19 cellular contexts compared by ENCODE assay signal in the genomic region with DNA sequence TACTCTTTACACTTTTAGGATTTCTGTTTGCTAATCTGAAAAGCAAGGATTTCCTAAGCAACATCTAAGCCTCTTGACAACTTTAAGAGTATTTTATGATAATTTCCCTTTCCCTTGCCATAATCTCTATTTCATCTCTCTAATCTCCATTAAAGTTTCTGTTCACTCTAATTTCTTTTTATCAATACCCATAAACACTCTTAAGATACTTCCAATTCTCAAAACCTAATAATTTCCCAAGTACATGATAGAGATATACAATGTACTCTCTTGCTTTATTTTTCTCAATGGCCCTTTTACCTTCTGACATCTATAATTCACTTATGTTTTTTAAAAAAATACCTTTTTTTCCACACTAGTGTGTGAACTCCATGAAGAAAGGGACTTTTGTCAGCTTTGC. TPM values are rescaled to one million over a fixed set of nuclear protein-coding genes. Genes with fewer than 3 reads are reported as not detected.
DNase-seq lines count a peak whose midpoint lies in the region; ATAC-seq lines count a peak whose summit lies in the region.
"Had no signal": no experiment of that assay in that cellular context is flagged by ENCODE, and none has a peak within 500 bp of the region (broad histone marks: within the 10 kb centered on the region; RNA-seq: fewer than 3 reads in every experiment).

No MANE protein-coding gene starts in this region.

- DNase-seq in activated CD4-positive, alpha-beta T cell treated with anti-CD3 and anti-CD28 coated beads for 36 hours: no peak
- no peak for DNase-seq in activated CD4-positive, alpha-beta T cell treated with anti-CD3 and anti-CD28 coated beads, Interleukin-2, amount 50 U/mL, for 48 hours
- no peak for DNase-seq in activated naive CD8-positive, alpha-beta T cell treated with anti-CD3 and anti-CD28 coated beads for 36 hours
- no peak for DNase-seq in activated naive CD8-positive, alpha-beta T cell treated with anti-CD3 and anti-CD28 coated beads, Interleukin-2, amount 50 U/mL, for 24 hours
- DNase-seq in T-helper 17 cell (no peak), NCI-H2227 treated with DMSO at 0.1 percent for 48 hours (lab: John Stamatoyannopoulos, UW) (no peak)
- no peak for DNase-seq in stimulated activated naive B cell treated with anti-CD40 and anti-IgM and Interleukin-4, amounts not matched to agents 10 μg/mL and 1 μg/mL and 100 μg/mL, for 72 hours
- DNase-seq: GDM1, NCI-H1048, NCI-H1417 treated with DMSO at 0.1 percent for 48 hours, NCI-H187, NCI-H446 treated with DMSO at 0.1 percent for 48 hours, NCI-H526 treated with DMSO at 0.1 percent for 48 hours, OCI-M1 had no signal

- peaks cover 57% of the 10 kb centered on the region for H3K4me1 Mint-ChIP-seq in activated CD4-positive, alpha-beta T cell treated with anti-CD3 and anti-CD28 coated beads for 36 hours
- H3K4me1 Mint-ChIP-seq in activated naive CD8-positive, alpha-beta T cell treated with anti-CD3 and anti-CD28 coated beads for 36 hours: peaks cover 49% of the 10 kb centered on the region
- H3K4me1 Mint-ChIP-seq in activated naive CD8-positive, alpha-beta T cell treated with anti-CD3 and anti-CD28 coated beads, Interleukin-2, amount 50 U/mL, for 24 hours: peaks cover 59% of the 10 kb centered on the region
- peaks cover 37% of the 10 kb centered on the region for H3K4me1 Mint-ChIP-seq in T-helper 17 cell
- H3K4me1 Mint-ChIP-seq in stimulated activated naive B cell treated with anti-CD40 and anti-IgM and Interleukin-4, amounts not matched to agents 10 μg/mL and 1 μg/mL and 100 μg/mL, for 72 hours: peaks cover 46 to 81% of the 10 kb centered on the region in 2 donors
- H3K4me1 Mint-ChIP-seq: GM23338 had no signal

- H3K27ac Mint-ChIP-seq in activated CD4-positive, alpha-beta T cell treated with anti-CD3 and anti-CD28 coated beads for 36 hours: peak overlapping the region; percentile 31
- H3K27ac Mint-ChIP-seq in activated naive CD8-positive, alpha-beta T cell treated with anti-CD3 and anti-CD28 coated beads for 36 hours: peak overlapping the region; percentile 49
- H3K27ac Mint-ChIP-seq in activated naive CD8-positive, alpha-beta T cell treated with anti-CD3 and anti-CD28 coated beads, Interleukin-2, amount 50 U/mL, for 24 hours: no peak overlapping the region
- H3K27ac Mint-ChIP-seq in T-helper 17 cell: peak overlapping the region; percentile 85
- H3K27ac Mint-ChIP-seq in stimulated activated naive B cell treated with anti-CD40 and anti-IgM and Interleukin-4, amounts not matched to agents 10 μg/mL and 1 μg/mL and 100 μg/mL, for 72 hours: peak overlapping the region; percentile 87
- H3K27ac Mint-ChIP-seq: GM23338 had no signal

- no peak for ATAC-seq in activated CD4-positive, alpha-beta T cell treated with anti-CD3 and anti-CD28 coated beads for 36 hours
- ATAC-seq in activated naive CD8-positive, alpha-beta T cell treated with anti-CD3 and anti-CD28 coated beads, Interleukin-2, amount 50 U/mL, for 24 hours: no peak
- ATAC-seq in T-helper 17 cell: no peak
- ATAC-seq in stimulated activated naive B cell treated with anti-CD40 and anti-IgM and Interleukin-4, amounts not matched to agents 10 μg/mL and 1 μg/mL and 100 μg/mL, for 72 hours (replicated peaks): no peak
- no peak for ATAC-seq in HG03439 (IDR thresholded peaks at IDR 0.05; ENCODE audit: unreplicated experiment)
- ATAC-seq: GM23338, Right ventricle myocardium inferior had no signal

- peaks cover 45% of the 10 kb centered on the region for H3K36me3 Mint-ChIP-seq in activated CD4-positive, alpha-beta T cell treated with anti-CD3 and anti-CD28 coated beads for 36 hours (ENCODE audit: low read depth)
- peaks cover 51% of the 10 kb centered on the region for H3K36me3 Mint-ChIP-seq in activated naive CD8-positive, alpha-beta T cell treated with anti-CD3 and anti-CD28 coated beads for 36 hours
- H3K36me3 Mint-ChIP-seq in activated naive CD8-positive, alpha-beta T cell treated with anti-CD3 and anti-CD28 coated beads, Interleukin-2, amount 50 U/mL, for 24 hours (ENCODE audit: low read depth): peaks cover 56% of the 10 kb centered on the region
- peaks cover 16% of the 10 kb centered on the region for H3K36me3 Mint-ChIP-seq in T-helper 17 cell (ENCODE audit: low read depth)
- H3K36me3 Mint-ChIP-seq in stimulated activated naive B cell treated with anti-CD40 and anti-IgM and Interleukin-4, amounts not matched to agents 10 μg/mL and 1 μg/mL and 100 μg/mL, for 72 hours: peaks cover 67 to 79% of the 10 kb centered on the region in 2 donors

- CTCF ChIA-PET in activated CD4-positive, alpha-beta T cell treated with anti-CD3 and anti-CD28 coated beads for 36 hours (lab: Charles Lee): no interaction called here

- H3K9me3 Mint-ChIP-seq in activated CD4-positive, alpha-beta T cell treated with anti-CD3 and anti-CD28 coated beads for 36 hours (ENCODE audit: low read depth): no peaks in the 10 kb centered on the region
- H3K9me3 Mint-ChIP-seq in activated naive CD8-positive, alpha-beta T cell treated with anti-CD3 and anti-CD28 coated beads for 36 hours: peaks cover 3% of the 10 kb centered on the region
- no peaks in the 10 kb centered on the region for H3K9me3 Mint-ChIP-seq in activated naive CD8-positive, alpha-beta T cell treated with anti-CD3 and anti-CD28 coated beads, Interleukin-2, amount 50 U/mL, for 24 hours
- H3K9me3 Mint-ChIP-seq in stimulated activated naive B cell treated with anti-CD40 and anti-IgM and Interleukin-4, amounts not matched to agents 10 μg/mL and 1 μg/mL and 100 μg/mL, for 72 hours: peaks cover 4 to 5% of the 10 kb centered on the region in 2 donors
- H3K9me3 Mint-ChIP-seq: GM23338 had no signal

- H3K9me3 ChIP-seq in T-helper 17 cell (ENCODE audit: control insufficient read depth, low read length, poor library complexity, severe bottlenecking): no peaks in the 10 kb centered on the region
- H3K9me3 ChIP-seq: HAP-1 had no signal

- H3K4me3 Mint-ChIP-seq in activated CD4-positive, alpha-beta T cell treated with anti-CD3 and anti-CD28 coated beads for 36 hours: no peak overlapping the region
- no peak overlapping the region for H3K4me3 Mint-ChIP-seq in activated naive CD8-positive, alpha-beta T cell treated with anti-CD3 and anti-CD28 coated beads for 36 hours
- no peak overlapping the region for H3K4me3 Mint-ChIP-seq in activated naive CD8-positive, alpha-beta T cell treated with anti-CD3 and anti-CD28 coated beads, Interleukin-2, amount 50 U/mL, for 24 hours
- no peak overlapping the region for H3K4me3 Mint-ChIP-seq in T-helper 17 cell
- peak overlapping the region in 1 of 2 donors; percentile 5 for H3K4me3 Mint-ChIP-seq in stimulated activated naive B cell treated with anti-CD40 and anti-IgM and Interleukin-4, amounts not matched to agents 10 μg/mL and 1 μg/mL and 100 μg/mL, for 72 hours
- H3K4me3 Mint-ChIP-seq: GM23338 had no signal

- intact Hi-C loops in activated CD4-positive, alpha-beta T cell treated with anti-CD3 and anti-CD28 coated beads for 36 hours (cut with DNase I, micrococcal nuclease): no loop called here

- POLR2A ChIA-PET in activated CD4-positive, alpha-beta T cell treated with anti-CD3 and anti-CD28 coated beads for 36 hours (lab: Charles Lee): no interaction called here

- no peaks in the 10 kb centered on the region for H3K27me3 Mint-ChIP-seq in activated CD4-positive, alpha-beta T cell treated with anti-CD3 and anti-CD28 coated beads for 36 hours
- H3K27me3 Mint-ChIP-seq in activated naive CD8-positive, alpha-beta T cell treated with anti-CD3 and anti-CD28 coated beads for 36 hours: no peaks in the 10 kb centered on the region
- H3K27me3 Mint-ChIP-seq in activated naive CD8-positive, alpha-beta T cell treated with anti-CD3 and anti-CD28 coated beads, Interleukin-2, amount 50 U/mL, for 24 hours: no peaks in the 10 kb centered on the region
- H3K27me3 Mint-ChIP-seq in T-helper 17 cell: no peaks in the 10 kb centered on the region
- H3K27me3 Mint-ChIP-seq in stimulated activated naive B cell treated with anti-CD40 and anti-IgM and Interleukin-4, amounts not matched to agents 10 μg/mL and 1 μg/mL and 100 μg/mL, for 72 hours: no peaks in the 10 kb centered on the region

RNA-seq across cellular contexts. Expression of a gene that starts 26.8 kb away (rescaled TPM):
- total RNA-seq in activated CD4-positive, alpha-beta T cell treated with anti-CD3 and anti-CD28 coated beads for 36 hours: 10 to 100 TPM; 24.7 to 25.9 TPM
- total RNA-seq in activated naive CD8-positive, alpha-beta T cell treated with anti-CD3 and anti-CD28 coated beads for 36 hours: 10 to 100 TPM; 37.9 to 39.7 TPM
- total RNA-seq in T-helper 17 cell: 10 to 100 TPM; 24.5 to 50.4 TPM
- total RNA-seq: GM23338, SK-MEL-5 had no signal

RNA-seq across cellular contexts. Expression of a gene that starts 50.8 kb away (rescaled TPM):
- total RNA-seq in activated CD4-positive, alpha-beta T cell treated with anti-CD3 and anti-CD28 coated beads for 36 hours: 10 to 100 TPM; 28.5 to 30.4 TPM
- total RNA-seq in activated naive CD8-positive, alpha-beta T cell treated with anti-CD3 and anti-CD28 coated beads for 36 hours: 10 to 100 TPM; 33.6 to 35.1 TPM
- total RNA-seq in T-helper 17 cell: 10 to 100 TPM; 17.9 to 22.4 TPM
